8 cellular contexts compared by ENCODE assay signal in the genomic region with DNA sequence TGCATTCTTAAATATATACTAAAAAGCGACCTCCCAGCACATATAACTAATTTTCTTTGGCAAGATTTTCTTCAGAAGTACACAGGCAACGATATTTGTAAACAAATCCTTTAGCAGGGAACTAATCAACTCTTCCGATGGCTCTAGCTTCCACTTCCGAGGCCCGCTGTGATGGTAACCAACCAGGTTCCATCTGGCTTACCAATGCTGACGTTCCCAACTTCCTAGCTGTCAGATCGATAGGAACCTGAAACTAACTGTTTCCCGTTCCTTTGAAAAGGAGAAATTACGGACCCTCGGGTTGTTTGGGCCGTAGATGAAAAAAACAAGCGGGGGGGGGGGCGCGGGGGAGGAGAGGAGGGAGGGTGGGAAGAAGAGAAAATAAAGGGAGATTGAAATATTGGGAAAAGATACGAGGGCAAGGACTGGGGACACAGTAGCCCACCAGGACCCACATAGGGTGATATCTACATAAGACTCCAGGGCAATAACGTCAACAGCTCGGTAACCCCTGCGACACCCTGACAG. TPM values are rescaled to one million over a fixed set of nuclear protein-coding genes. Genes with fewer than 3 reads are reported as not detected.
DNase-seq lines count a peak whose midpoint lies in the region; FAIRE-seq and TF ChIP-seq lines count a peak whose summit lies in the region.

No MANE protein-coding gene starts in this region.

- intact Hi-C loops in endothelial cell of umbilical vein (cut with micrococcal nuclease) = loop anchor here (1.0 kb wide), 1 partner anchor 207 kb away; a partner anchor contains a TSS

- no peak for TF ChIP-seq EP300 in tibial nerve (IDR thresholded peaks at IDR 0.05)

- CTCF ChIA-PET in endothelial cell of umbilical vein (lab: Charles Lee) = interaction anchor here (1.5 kb wide), 3 partner anchors 11 to 235 kb away, joined by 3 to 4 read pairs (median 4); no protein-coding TSS in a partner anchor

- peaks cover 4% of the 10 kb centered on the region in 2 experiments for H3K36me3 ChIP-seq in endothelial cell of umbilical vein (ENCODE audit: control insufficient read depth in 2 of 2, extremely low read depth in 1 of 2, insufficient read depth in 2 of 2, low read length in 2 of 2)
- peaks cover 0 to 16% (median 10%) of the 10 kb centered on the region in 3 donors for H3K36me3 ChIP-seq in tibial nerve

- peak; percentile 37 for DNase-seq in activated naive CD4-positive, alpha-beta T cell treated with Interleukin-2 at 50 U/mL for 16 hours
- no peak for DNase-seq in activated naive CD4-positive, alpha-beta T cell treated with anti-CD3 and anti-CD28 coated beads, Interleukin-2, amount 50 U/mL, for 16 hours
- DNase-seq in LHCN-M2 (ENCODE audit: low read depth) = peak; percentile 13
- DNase-seq in endothelial cell of umbilical vein (ENCODE audit: low read depth, low spot score) = peak; percentile 39
- DNase-seq in mucosa of gallbladder (ENCODE audit: low spot score) = peak; percentile 41
- DNase-seq in tibial nerve (ENCODE audit: low spot score in 2 of 2) = peak in 1 of 2 donors; percentile 14
- DNase-seq in NCI-H187 treated with DMSO at 0.1 percent for 48 hours (lab: John Stamatoyannopoulos, UW) = no peak

- peak overlapping the region; percentile 1 for H2AFZ ChIP-seq in endothelial cell of umbilical vein (ENCODE audit: low read depth, low read length)

- no peak for FAIRE-seq in endothelial cell of umbilical vein (lab: Jason Lieb, UNC)

- WGBS in tibial nerve, 2 donors = 0 to 2% methylated on average over 17 of the region's 18 CpGs

- BruUV-seq in endothelial cell of umbilical vein (replicated peaks; lab: Mats Ljungman, UMichigan) = no TSS peak

- peak overlapping the region; percentile 27 for H3K27ac ChIP-seq in endothelial cell of umbilical vein (ENCODE audit: insufficient read depth, low read depth, low read length)
- peak overlapping the region; percentile 92 to 98 (median 95) for H3K27ac ChIP-seq in tibial nerve

- H3K4me3 ChIP-seq in WI38 (ENCODE audit: low read depth, low read length) (peak overlapping the region; percentile 98), endothelial cell of umbilical vein (replicated peaks in 1 of 3; ENCODE audit: insufficient read depth in 1 of 3, low read depth in 1 of 3, low read length in 3 of 3) (peak overlapping the region; percentile 68 to 91 (median 81)), tibial nerve (peak overlapping the region; percentile 72 to 99 (median 88))

- TF ChIP-seq CTCF in WI38 (IDR thresholded peaks at IDR 0.05; ENCODE audit: low read depth, low read length) (no peak), endothelial cell of umbilical vein (IDR thresholded peaks at IDR 0.05; ENCODE audit: extremely low read depth in 1 of 2, insufficient read depth in 1 of 2, low read depth in 1 of 2, low read length in 2 of 2) (no peak), tibial nerve (IDR thresholded peaks at IDR 0.05) (no peak)

- H3K4me1 ChIP-seq in endothelial cell of umbilical vein (ENCODE audit: control insufficient read depth, extremely low read depth, insufficient read depth, low read length) = peaks cover 7% of the 10 kb centered on the region
- peaks cover 0 to 35% (median 13%) of the 10 kb centered on the region in 4 donors for H3K4me1 ChIP-seq in tibial nerve

- H3K4me2 ChIP-seq in endothelial cell of umbilical vein (ENCODE audit: insufficient read depth, low read length) = peak overlapping the region; percentile 86

- H3K9me3 ChIP-seq in endothelial cell of umbilical vein (replicated peaks; ENCODE audit: control insufficient read depth, insufficient read depth, low read length) = no peaks in the 10 kb centered on the region
- H3K9me3 ChIP-seq in tibial nerve = no peaks in the 10 kb centered on the region

- TF ChIP-seq POLR2A in endothelial cell of umbilical vein (IDR thresholded peaks at IDR 0.05; ENCODE audit: low read depth, low read length) (no peak), tibial nerve (IDR thresholded peaks at IDR 0.05) (no peak)

- peaks cover 35% of the 10 kb centered on the region for H3K79me2 ChIP-seq in endothelial cell of umbilical vein (ENCODE audit: control insufficient read depth, insufficient read depth, low read length)

- dilution Hi-C loops in endothelial cell of umbilical vein (cut with MboI; ENCODE audit: extremely low pct_ligation_motif_present, low sequenced_read_pairs) = no loop called here

- H3K27me3 ChIP-seq in endothelial cell of umbilical vein (ENCODE audit: control insufficient read depth in 2 of 2, insufficient read depth in 2 of 2, low read length in 2 of 2) (peaks cover under 1 to 2% of the 10 kb centered on the region in 2 experiments), tibial nerve (no peaks in the 10 kb centered on the region)

- POLR2A ChIA-PET in endothelial cell of umbilical vein (lab: Charles Lee) = interaction anchor here (0.5 to 1.5 kb wide), 10 partner anchors 13 to 633 kb away, joined by 3 to 9 read pairs (median 5); a partner anchor contains a TSS

- no peaks in the 10 kb centered on the region for H3K9me1 ChIP-seq in endothelial cell of umbilical vein (replicated peaks; ENCODE audit: control insufficient read depth, extremely low read depth, insufficient read depth, low read length)

- no peaks in the 10 kb centered on the region for H4K20me1 ChIP-seq in endothelial cell of umbilical vein (replicated peaks; ENCODE audit: control insufficient read depth, extremely low read depth, insufficient read depth, low read length)

- H3K9ac ChIP-seq in endothelial cell of umbilical vein (replicated peaks; ENCODE audit: extremely low read depth, insufficient read depth, low read length) = peak overlapping the region; percentile 69

TF ChIP-seq in endothelial cell of umbilical vein, 7 proteins besides CTCF, POLR2A, EP300 and RAD21:
- TF ChIP-seq POLR2AphosphoS5 (IDR thresholded peaks at IDR 0.05; ENCODE audit: insufficient read depth, low read depth, low read length) (no peak), MYC (IDR thresholded peaks at IDR 0.05; ENCODE audit: low read depth, low read length) (no peak), GATA2 (IDR thresholded peaks at IDR 0.05; ENCODE audit: insufficient read depth, insufficient read length, low read depth, low read length) (no peak), FOS (IDR thresholded peaks at IDR 0.05; ENCODE audit: borderline replicate concordance, insufficient read depth, low read length) (no peak), EZH2 (IDR thresholded peaks at IDR 0.05; ENCODE audit: borderline replicate concordance, low read depth, low read length, severe bottlenecking) (no peak), JUN (IDR thresholded peaks at IDR 0.05; ENCODE audit: borderline replicate concordance, insufficient read depth, insufficient read length, low read depth) (no peak)
- TF ChIP-seq, protein P1, sequence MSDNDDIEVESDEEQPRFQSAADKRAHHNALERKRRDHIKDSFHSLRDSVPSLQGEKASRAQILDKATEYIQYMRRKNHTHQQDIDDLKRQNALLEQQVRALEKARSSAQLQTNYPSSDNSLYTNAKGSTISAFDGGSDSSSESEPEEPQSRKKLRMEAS (IDR thresholded peaks at IDR 0.05; ENCODE audit: insufficient read depth, insufficient read length) = no peak

RNA-seq across cellular contexts. Expression of a gene that starts 0.5 kb away (rescaled TPM):
- total RNA-seq in LHCN-M2 (2014; rRNA removed) (36.1 and 44.9 TPM in 2 replicates), endothelial cell of umbilical vein (18.0 and 19.8 TPM in 2 replicates), mucosa of gallbladder (23.8 TPM), tibial nerve (10 to 100 TPM; 17.4 to 55.7 (median 23.7) TPM)
- 18.2 TPM for polyA plus RNA-seq in LHCN-M2 (2012)
- polyA plus RNA-seq in endothelial cell of umbilical vein = 14.2 and 20.0 TPM in 2 replicates
- 17.8 and 17.9 TPM in 2 replicates for polyA plus RNA-seq in endothelial cell of umbilical vein (2011; cell fraction: cytosol; rRNA removed)
- polyA plus RNA-seq in endothelial cell of umbilical vein (2011; cell fraction: nucleus; rRNA removed) = 13.9 and 16.3 TPM in 2 replicates
- polyA plus RNA-seq in endothelial cell of umbilical vein (2012) = 17.7 and 24.5 TPM in 2 replicates
- polyA minus RNA-seq in endothelial cell of umbilical vein = 27.2 and 29.8 TPM in 2 replicates
- 14.8 TPM for polyA minus RNA-seq in endothelial cell of umbilical vein (2011; cell fraction: cytosol; rRNA and poly(A)+ RNA removed)
- polyA minus RNA-seq in endothelial cell of umbilical vein (2011; cell fraction: nucleus; rRNA and poly(A)+ RNA removed) = 11.3 and 15.7 TPM in 2 replicates

Comparison
In these comparisons a context has a peak if more than half of its experiments do, and no peak if none do; other contexts are left out.
1. DNase-seq: peak in activated naive CD4-positive, alpha-beta T cell treated with Interleukin-2 at 50 U/mL for 16 hours (single experiment), LHCN-M2 (single experiment), endothelial cell of umbilical vein (single experiment) and mucosa of gallbladder (single experiment); none in activated naive CD4-positive, alpha-beta T cell treated with anti-CD3 and anti-CD28 coated beads, Interleukin-2, amount 50 U/mL, for 16 hours (single experiment) and NCI-H187 treated with DMSO at 0.1 percent for 48 hours (single experiment).
2. Peak in every context shown above with its lines, with median percentiles within 50 percentile points of each other: H3K4me3 ChIP-seq.